In genomic region chr15:57747206-57747605, GRCh38 we compare ENCODE assay signal across 8 cellular contexts. TPM values are rescaled to one million over a fixed set of nuclear protein-coding genes. Genes with fewer than 3 reads are reported as not detected.
DNase-seq lines count a peak whose midpoint lies in the region; TF ChIP-seq lines count a peak whose summit lies in the region.
"Had no signal": no experiment of that assay in that cellular context is flagged by ENCODE, and none has a peak within 500 bp of the region (broad histone marks: within the 10 kb centered on the region; RNA-seq: fewer than 3 reads in every experiment).

No MANE protein-coding gene starts in this region.

- no peaks in the 10 kb centered on the region for H3K4me1 ChIP-seq in CD4-positive, alpha-beta memory T cell (ENCODE audit: insufficient read depth, low read length)
- H3K4me1 ChIP-seq in esophagus muscularis mucosa (peaks cover 0 to 8% (median 5%) of the 10 kb centered on the region in 4 donors), MM.1S (ENCODE audit: low read length) (no peaks in the 10 kb centered on the region)
- H3K4me1 ChIP-seq: esophagus squamous epithelium had no signal

- CTCF ChIA-PET in CD4-positive, alpha-beta memory T cell (lab: Charles Lee; ENCODE audit: partially characterized antibody), result interaction anchor here (1.1 to 6.0 kb wide), 2 partner anchors 13 to 113 kb away, joined by 3 to 50 read pairs; no protein-coding TSS in a partner anchor

- 32% methylated on average over 9 of the region's 9 CpGs for WGBS in esophagus muscularis mucosa

- no peaks in the 10 kb centered on the region for H3K79me2 ChIP-seq in MM.1S (ENCODE audit: low read length)

- TF ChIP-seq EP300 in esophagus muscularis mucosa (IDR thresholded peaks at IDR 0.05), result no peak

- TF ChIP-seq CTCF in GM12865 (IDR thresholded peaks at IDR 0.05; ENCODE audit: insufficient read depth, low read depth, low read length, missing control alignments), result no peak
- no peak for TF ChIP-seq CTCF in esophagus muscularis mucosa (IDR thresholded peaks at IDR 0.05)
- TF ChIP-seq CTCF in nephron progenitor cell (IDR thresholded peaks at IDR 0.05), result no peak
- TF ChIP-seq CTCF in MM.1S (IDR thresholded peaks at IDR 0.05; ENCODE audit: low read length), result no peak

- no peak for TF ChIP-seq POLR2A in esophagus muscularis mucosa (IDR thresholded peaks at IDR 0.05; ENCODE audit: low read depth)

- H3K9me2 ChIP-seq in MM.1S (replicated peaks; ENCODE audit: insufficient read depth, low read length), result no peaks in the 10 kb centered on the region

- no peaks in the 10 kb centered on the region for H3K36me3 ChIP-seq in CD4-positive, alpha-beta memory T cell (ENCODE audit: insufficient read depth, low read length)
- H3K36me3 ChIP-seq in esophagus muscularis mucosa, result no peaks in the 10 kb centered on the region
- H3K36me3 ChIP-seq in MM.1S (replicated peaks; ENCODE audit: insufficient read depth, low read length), result no peaks in the 10 kb centered on the region
- H3K36me3 ChIP-seq: esophagus squamous epithelium had no signal

- H3K27ac ChIP-seq in CD4-positive, alpha-beta memory T cell (ENCODE audit: low read depth, low read length), result no peak overlapping the region
- H3K27ac ChIP-seq in esophagus muscularis mucosa (replicated peaks in 1 of 4) (peak overlapping the region in 2 of 4 donors; percentile 10 to 59), MM.1S (ENCODE audit: low read length) (no peak overlapping the region)
- H3K27ac ChIP-seq: esophagus squamous epithelium had no signal

- POLR2A ChIA-PET in CD4-positive, alpha-beta memory T cell (lab: Charles Lee; ENCODE audit: partially characterized antibody), result interaction anchor here (1.3 kb wide), 1 partner anchor 40 kb away, joined by 5 read pairs; the partner anchor contains the start of gene POLR2M

- H3K9ac ChIP-seq in MM.1S (ENCODE audit: low read length), result no peak overlapping the region

- no peaks in the 10 kb centered on the region for H3K27me3 Mint-ChIP-seq in CD4-positive, alpha-beta memory T cell
- H3K27me3 Mint-ChIP-seq in nephron progenitor cell (ENCODE audit: low read depth, poor library complexity), result peaks cover 8% of the 10 kb centered on the region

- H3K4me2 ChIP-seq in MM.1S (ENCODE audit: low read depth, low read length), result no peak overlapping the region

- H3K27me3 ChIP-seq in CD4-positive, alpha-beta memory T cell (ENCODE audit: insufficient read depth, low read length), result no peaks in the 10 kb centered on the region
- H3K27me3 ChIP-seq in esophagus muscularis mucosa, result no peaks in the 10 kb centered on the region
- no peaks in the 10 kb centered on the region for H3K27me3 ChIP-seq in MM.1S (replicated peaks; ENCODE audit: insufficient read depth, low read length)
- H3K27me3 ChIP-seq: esophagus squamous epithelium had no signal

- H2AFZ ChIP-seq in MM.1S (ENCODE audit: low read length), result no peak overlapping the region

- peak in 2 of 5 donors; percentile 6 to 15 for DNase-seq in CD4-positive, alpha-beta memory T cell
- DNase-seq in GM12865 (ENCODE audit: low read depth), result peak; percentile 9
- no peak for DNase-seq in esophagus muscularis mucosa (ENCODE audit: extremely low spot score)
- no peak for DNase-seq in nephron progenitor cell
- DNase-seq in T-helper 9 cell, result no peak
- no peak for DNase-seq in MM.1S
- no peak for DNase-seq in activated gamma-delta T cell treated with Interleukin-2 at 50 U/mL for 16 hours
- DNase-seq: esophagus squamous epithelium had no signal

- H3K4me3 ChIP-seq in CD4-positive, alpha-beta memory T cell (ENCODE audit: low read length in 2 of 2), result no peak overlapping the region
- H3K4me3 ChIP-seq in GM12865 (ENCODE audit: low read depth, low read length) (no peak overlapping the region), esophagus muscularis mucosa (peak overlapping the region; percentile 27 to 39 (median 29)), MM.1S (ENCODE audit: low read length) (no peak overlapping the region)

- peak overlapping the region in 5 of 8 donors; percentile 32 to 60 (median 46) for H3K4me3 Mint-ChIP-seq in CD4-positive, alpha-beta memory T cell
- H3K4me3 Mint-ChIP-seq in nephron progenitor cell, result no peak overlapping the region

- intact Hi-C loops in CD4-positive, alpha-beta memory T cell (cut with micrococcal nuclease), result no loop called here
- intact Hi-C loops in esophagus muscularis mucosa (cut with DNase I), result loop anchor here (5.0 to 10.0 kb wide), 2 partner anchors 100 to 318 kb away; partner anchors contain the start of gene ALDH1A2

- H3K4me1 Mint-ChIP-seq in CD4-positive, alpha-beta memory T cell, result no peaks in the 10 kb centered on the region
- peaks cover 22% of the 10 kb centered on the region for H3K4me1 Mint-ChIP-seq in nephron progenitor cell

- H3K36me3 Mint-ChIP-seq in CD4-positive, alpha-beta memory T cell, result no peaks in the 10 kb centered on the region
- H3K36me3 Mint-ChIP-seq in nephron progenitor cell (ENCODE audit: low read depth), result no peaks in the 10 kb centered on the region

- no peaks in the 10 kb centered on the region for H3K9me3 ChIP-seq in CD4-positive, alpha-beta memory T cell (ENCODE audit: control insufficient read depth in 1 of 2, low read length in 2 of 2)
- H3K9me3 ChIP-seq in esophagus muscularis mucosa (no peaks in the 10 kb centered on the region), MM.1S (replicated peaks; ENCODE audit: insufficient read depth, low read length) (no peaks in the 10 kb centered on the region)
- H3K9me3 ChIP-seq: esophagus squamous epithelium had no signal

- H3K9me3 Mint-ChIP-seq in CD4-positive, alpha-beta memory T cell, result peaks cover 0 to 5% (median 0%) of the 10 kb centered on the region in 8 donors
- H3K9me3 Mint-ChIP-seq in nephron progenitor cell, result no peaks in the 10 kb centered on the region

- no peaks in the 10 kb centered on the region for H3F3A ChIP-seq in MM.1S (ENCODE audit: insufficient read depth, low read length)

- no peaks in the 10 kb centered on the region for H4K20me1 ChIP-seq in MM.1S (ENCODE audit: insufficient read depth, low read length)

- peak overlapping the region in 1 of 7 donors; percentile 22 for H3K27ac Mint-ChIP-seq in CD4-positive, alpha-beta memory T cell
- peak overlapping the region; percentile 61 for H3K27ac Mint-ChIP-seq in nephron progenitor cell

RNA-seq across cellular contexts. Expression of gene POLR2M, which starts 40.7 kb away (rescaled TPM):
- total RNA-seq in CD4-positive, alpha-beta memory T cell, result 10 to 100 TPM; 86.5 to 97.3 TPM
- polyA plus RNA-seq in CD4-positive, alpha-beta memory T cell, result 10 to 100 TPM; 49.8 to 69.5 TPM
- total RNA-seq in esophagus muscularis mucosa, result 100 to 1,000 TPM; 133 to 799 (median 379) TPM

Comparison
In these comparisons a context has a peak if more than half of its experiments do, and no peak if none do; other contexts are left out.
1. H3K4me3 ChIP-seq: peak in esophagus muscularis mucosa (4 of 4); none in CD4-positive, alpha-beta memory T cell (0 of 2), GM12865 (single experiment) and MM.1S (single experiment).